Comparison of ENCODE assay signal across 22 cellular contexts in genomic region chr10:86103391-86104101, GRCh38.
DNase-seq lines count a peak whose midpoint lies in the region; ATAC-seq, FAIRE-seq and TF ChIP-seq lines count a peak whose summit lies in the region.
"Had no signal": no experiment of that assay in that cellular context is flagged by ENCODE, and none has a peak within 500 bp of the region (broad histone marks: within the 10 kb centered on the region; RNA-seq: fewer than 3 reads in every experiment).

No MANE protein-coding gene starts in this region.

- H3K36me3 Mint-ChIP-seq in osteocyte (ENCODE audit: unreplicated experiment): no peaks in the 10 kb centered on the region
- H3K36me3 Mint-ChIP-seq: IgD-negative memory B cell; immature natural killer cell; naive thymus-derived CD4-positive, alpha-beta T cell had no signal

- no peaks in the 10 kb centered on the region for H4K20me1 ChIP-seq in K562 (replicated peaks; ENCODE audit: control insufficient read depth, insufficient read depth, low read length)

- POLR2A ChIA-PET in K562 (lab: Yijun Ruan, JAX): interaction anchor here (0.6 kb wide), 1 partner anchor 9 kb away, joined by 3 read pairs; no protein-coding TSS in a partner anchor

- no peaks in the 10 kb centered on the region for H3K27me3 Mint-ChIP-seq in osteocyte (ENCODE audit: unreplicated experiment)
- H3K27me3 Mint-ChIP-seq: activated T-helper 17 cell treated with anti-CD3 and anti-CD28 coated beads, Interleukin-2, amount 50 U/mL, for 72 hours; IgD-negative memory B cell; naive thymus-derived CD4-positive, alpha-beta T cell had no signal

- in situ Hi-C loops in K562 (cut with MboI): no loop called here

- no peaks in the 10 kb centered on the region for H3K79me2 ChIP-seq in K562 (ENCODE audit: control insufficient read depth, insufficient read depth, low read length)

- no peaks in the 10 kb centered on the region for H3K4me1 Mint-ChIP-seq in osteocyte (ENCODE audit: unreplicated experiment)
- H3K4me1 Mint-ChIP-seq: activated T-helper 17 cell treated with anti-CD3 and anti-CD28 coated beads, Interleukin-2, amount 50 U/mL, for 72 hours; immature natural killer cell had no signal

- H3K36me3 ChIP-seq in K562 (ENCODE audit: control insufficient read depth, insufficient read depth, low read length) (no peaks in the 10 kb centered on the region), kidney (ENCODE audit: control insufficient read depth in 1 of 2, insufficient read depth in 2 of 2, low read length in 2 of 2) (no peaks in the 10 kb centered on the region)
- H3K36me3 ChIP-seq: suprapubic skin had no signal

- CTCF ChIA-PET in K562 (lab: Yijun Ruan, JAX; ENCODE audit: low intra/inter-chr PET ratio): no interaction called here

- H3K27ac Mint-ChIP-seq in osteocyte (ENCODE audit: unreplicated experiment): no peak overlapping the region
- H3K27ac Mint-ChIP-seq: activated T-helper 17 cell treated with anti-CD3 and anti-CD28 coated beads, Interleukin-2, amount 50 U/mL, for 72 hours; IgD-negative memory B cell; immature natural killer cell; naive thymus-derived CD4-positive, alpha-beta T cell had no signal

- H3K9me3 ChIP-seq in K562 (replicated peaks; ENCODE audit: control insufficient read depth, insufficient read depth, low read depth, low read length) (no peaks in the 10 kb centered on the region), kidney (ENCODE audit: control insufficient read depth in 1 of 2, low read length in 2 of 2) (no peaks in the 10 kb centered on the region)
- H3K9me3 ChIP-seq: suprapubic skin had no signal

- 6% methylated on average over 3 of the region's 8 CpGs for WGBS in K562 (ENCODE audit: insufficient coverage, low coverage, missing lambda C conversion rate)

- no peak for TF ChIP-seq EP300 in K562 (IDR thresholded peaks at IDR 0.05; ENCODE audit: low read length)

- no peaks in the 10 kb centered on the region for H3K27me3 ChIP-seq in K562 (ENCODE audit: control insufficient read depth in 2 of 2, insufficient read depth in 2 of 2, low read length in 2 of 2)
- H3K27me3 ChIP-seq: suprapubic skin had no signal

- H3K9ac ChIP-seq in K562 (ENCODE audit: insufficient read depth in 1 of 2, low read depth in 2 of 2, low read length in 2 of 2): no peak overlapping the region
- no peak overlapping the region for H3K9ac ChIP-seq in kidney (ENCODE audit: low read length in 2 of 2)

- H2AFZ ChIP-seq in K562 (ENCODE audit: low read depth, low read length): no peak overlapping the region
- H2AFZ ChIP-seq: PC-9 had no signal

- no peak overlapping the region for H3K4me2 ChIP-seq in K562 (ENCODE audit: insufficient read depth, low read length)
- H3K4me2 ChIP-seq: PC-9 had no signal

- BruUV-seq in K562 (replicated peaks; lab: Mats Ljungman, UMichigan): no TSS peak

- H3K4me3 Mint-ChIP-seq in osteocyte (ENCODE audit: unreplicated experiment): no peak overlapping the region
- H3K4me3 Mint-ChIP-seq: activated T-helper 17 cell treated with anti-CD3 and anti-CD28 coated beads, Interleukin-2, amount 50 U/mL, for 72 hours; immature natural killer cell; naive thymus-derived CD4-positive, alpha-beta T cell had no signal

- H3K9me1 ChIP-seq in K562 (ENCODE audit: control insufficient read depth, insufficient read depth, low read length): no peaks in the 10 kb centered on the region

- no peak overlapping the region for H3K27ac ChIP-seq in K562 (ENCODE audit: extremely low read depth, low read depth, low read length)
- H3K27ac ChIP-seq in kidney (ENCODE audit: low read depth in 2 of 2, low read length in 2 of 2): no peak overlapping the region
- H3K27ac ChIP-seq: PC-9, skin epidermis, suprapubic skin had no signal

- H3K9me3 Mint-ChIP-seq in osteocyte (ENCODE audit: unreplicated experiment): peaks cover 3% of the 10 kb centered on the region
- H3K9me3 Mint-ChIP-seq: activated T-helper 17 cell treated with anti-CD3 and anti-CD28 coated beads, Interleukin-2, amount 50 U/mL, for 72 hours; IgD-negative memory B cell; naive thymus-derived CD4-positive, alpha-beta T cell had no signal

- TF ChIP-seq RAD21 in K562 (CRISPR knock-in tag; conservative IDR thresholded peaks at IDR 0.05 in 1 of 2, IDR thresholded peaks at IDR 0.05 in 1 of 2): peak in 1 of 2 experiments; percentile 22; a peak in 1 of 4 replicates

- peak; percentile 35 for TF ChIP-seq CTCF in GM12873 (IDR thresholded peaks at IDR 0.05; ENCODE audit: insufficient read depth, low read depth, low read length, missing control alignments)
- peak; percentile 13 to 24 (median 13); a peak in 1 of 6 replicates for TF ChIP-seq CTCF in K562 (IDR thresholded peaks at IDR 0.05 in 2 of 3, conservative IDR thresholded peaks at IDR 0.05 in 1 of 3; ENCODE audit: insufficient read depth in 2 of 3, low read depth in 1 of 3, low read length in 3 of 3)
- TF ChIP-seq CTCF in osteocyte (IDR thresholded peaks at IDR 0.05): no peak
- TF ChIP-seq CTCF in kidney (IDR thresholded peaks at IDR 0.05; ENCODE audit: borderline replicate concordance, extremely low read depth, insufficient read depth): no peak

- H3K4me1 ChIP-seq in K562 (replicated peaks in 1 of 2; ENCODE audit: control insufficient read depth in 2 of 2, insufficient read depth in 2 of 2, low read length in 2 of 2): no peaks in the 10 kb centered on the region
- no peaks in the 10 kb centered on the region for H3K4me1 ChIP-seq in kidney (ENCODE audit: control insufficient read depth in 1 of 2, insufficient read depth in 1 of 2, low read depth in 1 of 2, low read length in 2 of 2)
- H3K4me1 ChIP-seq: suprapubic skin had no signal

- FAIRE-seq in K562 (lab: Jason Lieb, UNC): no peak
- no peak for FAIRE-seq in kidney (lab: Jason Lieb, UNC)

- intact Hi-C loops in K562 (cut with micrococcal nuclease): no loop called here
- intact Hi-C loops in kidney (cut with DNase I): no loop called here

- ATAC-seq in K562 (peak; percentile 45; the same call in 1 of the 3 replicates), GM21447 (IDR thresholded peaks at IDR 0.05; ENCODE audit: unreplicated experiment) (no peak)
- ATAC-seq: activated T-helper 17 cell treated with anti-CD3 and anti-CD28 coated beads, Interleukin-2, amount 50 U/mL, for 72 hours; naive thymus-derived CD4-positive, alpha-beta T cell had no signal

- no peak for TF ChIP-seq POLR2A in K562 (conservative IDR thresholded peaks at IDR 0.05)

- H3K4me3 ChIP-seq in K562: no peak overlapping the region
- no peak overlapping the region for H3K4me3 ChIP-seq in kidney (ENCODE audit: low read length in 2 of 2)
- H3K4me3 ChIP-seq: PC-9, skin epidermis, suprapubic skin had no signal

- DNase-seq in HT-29 (ENCODE audit: low spot score) (peak; percentile 2), K562 (ENCODE audit: extremely low read depth in 1 of 4, low spot score in 3 of 4) (no peak), osteocyte (ENCODE audit: extremely low spot score, unreplicated experiment) (peak; percentile 76), kidney (no peak)
- DNase-seq in stimulated activated CD4-positive, alpha-beta T cell treated with anti-CD3 and anti-CD28 coated beads, Interleukin-1b, Interleukin-23, amount 100 ng/mL, for 48 hours: no peak
- DNase-seq: activated CD8-positive, alpha-beta memory T cell treated with anti-CD3 and anti-CD28 coated beads for 24 hours; GF-D8; glutamatergic neuron; immature natural killer cell; mammary epithelial cell; naive thymus-derived CD4-positive, alpha-beta T cell; NCI-H1048; NCI-H2171; PC-9; posterior cingulate gyrus; stimulated activated CD4-positive, alpha-beta T cell treated with anti-CD3 and anti-CD28 coated beads, Interleukin-4, amount 100 ng/mL, for 24 hours had no signal

TF ChIP-seq in K562, 482 proteins besides CTCF, POLR2A, EP300 and RAD21 (continues in another document):
- TF ChIP-seq NFXL1 (CRISPR knock-in tag; IDR thresholded peaks at IDR 0.05) (no peak), PBX2 (CRISPR knock-in tag; IDR thresholded peaks at IDR 0.05; ENCODE audit: low read depth) (no peak), PBX2 (tag; conservative IDR thresholded peaks at IDR 0.05; ENCODE audit: low read depth) (peak; percentile 69), PCBP2 (IDR thresholded peaks at IDR 0.05; ENCODE audit: low read depth, low read length, poor library complexity, severe bottlenecking) (no peak), ZNF12 (CRISPR knock-in tag; IDR thresholded peaks at IDR 0.05) (no peak), KHSRP (IDR thresholded peaks at IDR 0.05) (no peak), ZNF696 (CRISPR knock-in tag; conservative IDR thresholded peaks at IDR 0.05) (no peak)
- TF ChIP-seq, protein P1, sequence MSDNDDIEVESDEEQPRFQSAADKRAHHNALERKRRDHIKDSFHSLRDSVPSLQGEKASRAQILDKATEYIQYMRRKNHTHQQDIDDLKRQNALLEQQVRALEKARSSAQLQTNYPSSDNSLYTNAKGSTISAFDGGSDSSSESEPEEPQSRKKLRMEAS (CRISPR knock-in tag; IDR thresholded peaks at IDR 0.05): no peak
- TF ChIP-seq, protein P2, sequence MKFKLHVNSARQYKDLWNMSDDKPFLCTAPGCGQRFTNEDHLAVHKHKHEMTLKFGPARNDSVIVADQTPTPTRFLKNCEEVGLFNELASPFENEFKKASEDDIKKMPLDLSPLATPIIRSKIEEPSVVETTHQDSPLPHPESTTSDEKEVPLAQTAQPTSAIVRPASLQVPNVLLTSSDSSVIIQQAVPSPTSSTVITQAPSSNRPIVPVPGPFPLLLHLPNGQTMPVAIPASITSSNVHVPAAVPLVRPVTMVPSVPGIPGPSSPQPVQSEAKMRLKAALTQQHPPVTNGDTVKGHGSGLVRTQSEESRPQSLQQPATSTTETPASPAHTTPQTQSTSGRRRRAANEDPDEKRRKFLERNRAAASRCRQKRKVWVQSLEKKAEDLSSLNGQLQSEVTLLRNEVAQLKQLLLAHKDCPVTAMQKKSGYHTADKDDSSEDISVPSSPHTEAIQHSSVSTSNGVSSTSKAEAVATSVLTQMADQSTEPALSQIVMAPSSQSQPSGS (CRISPR knock-in tag; IDR thresholded peaks at IDR 0.05): no peak

Comparison
In these comparisons a context has a peak if more than half of its experiments do, and no peak if none do; other contexts are left out.
1. CTCF ChIP-seq: peak in GM12873 (single experiment) and K562 (3 of 3); none in osteocyte (single experiment) and kidney (single experiment).
2. DNase-seq: peak in HT-29 (single experiment) and osteocyte (single experiment); none in K562 (0 of 4), stimulated activated CD4-positive, alpha-beta T cell treated with anti-CD3 and anti-CD28 coated beads, Interleukin-1b, Interleukin-23, amount 100 ng/mL, for 48 hours (single experiment) and kidney (single experiment).